ENCODE assay signal across 8 cellular contexts in genomic region chr1:204493882-204494280, GRCh38. TPM values are rescaled to one million over a fixed set of nuclear protein-coding genes. Genes with fewer than 3 reads are reported as not detected.
DNase-seq lines count a peak whose midpoint lies in the region; FAIRE-seq and TF ChIP-seq lines count a peak whose summit lies in the region.

No MANE protein-coding gene starts in this region.

- TF ChIP-seq POLR2A in H54 (IDR thresholded peaks at IDR 0.05; ENCODE audit: low read depth, low read length) (no peak), breast epithelium (IDR thresholded peaks at IDR 0.05) (no peak)

- H3K27ac ChIP-seq in breast epithelium = peak overlapping the region; percentile 86 to 93
- H3K27ac ChIP-seq in skin epidermis = peak overlapping the region; percentile 63 to 95 (median 87)

- H3K9me3 ChIP-seq in breast epithelium = no peaks in the 10 kb centered on the region

- H3K27ac Mint-ChIP-seq in immature natural killer cell = peak overlapping the region; percentile 81 to 95 (median 91)

- H3K9me3 Mint-ChIP-seq in immature natural killer cell = no peaks in the 10 kb centered on the region

- peaks cover 0 to 6% (median 5%) of the 10 kb centered on the region in 3 donors for H3K36me3 Mint-ChIP-seq in immature natural killer cell

- H3K27me3 ChIP-seq in breast epithelium = no peaks in the 10 kb centered on the region

- peak overlapping the region; percentile 89 to 98 (median 95) for H3K4me3 Mint-ChIP-seq in immature natural killer cell

- peaks cover 0 to 10% (median 6%) of the 10 kb centered on the region in 3 donors for H3K27me3 Mint-ChIP-seq in immature natural killer cell (ENCODE audit: low read depth in 3 of 3)

- peak; percentile 44 for DNase-seq in H54 (ENCODE audit: insufficient read length, low spot score)
- DNase-seq in M059J (ENCODE audit: low read depth) = peak; percentile 77
- peak; percentile 29 to 68 (median 48) for DNase-seq in T-helper 1 cell
- no peak for DNase-seq in breast epithelium (ENCODE audit: low spot score in 2 of 2)
- DNase-seq in immature natural killer cell = peak; percentile 54 to 63 (median 60)
- DNase-seq in CD1c-positive myeloid dendritic cell (ENCODE audit: extremely low spot score) = no peak

- peaks cover 48 to 51% of the 10 kb centered on the region in 2 donors for H3K4me1 Mint-ChIP-seq in immature natural killer cell

- intact Hi-C loops in breast epithelium (cut with DNase I; ENCODE audit: low total_unique reads) = loop anchor here (5.0 kb wide), 1 partner anchor 62 kb away; no protein-coding TSS in a partner anchor

- no peak for TF ChIP-seq CTCF in breast epithelium (IDR thresholded peaks at IDR 0.05)

- peaks cover 7 to 12% of the 10 kb centered on the region in 2 donors for H3K4me1 ChIP-seq in breast epithelium

- no peak for FAIRE-seq in H54 (lab: Jason Lieb, UNC)

- H3K36me3 ChIP-seq in breast epithelium = no peaks in the 10 kb centered on the region

- H3K4me3 ChIP-seq in GM08714 (ENCODE audit: low read length) = peak overlapping the region; percentile 77
- H3K4me3 ChIP-seq in breast epithelium = peak overlapping the region; percentile 69 to 93 (median 80)
- H3K4me3 ChIP-seq in skin epidermis = peak overlapping the region; percentile 55 to 86 (median 75)

RNA-seq across cellular contexts. Expression of gene PIK3C2B, which starts 0.7 kb away (rescaled TPM):
- total RNA-seq in M059J (2014; rRNA removed; shearing (Covaris generic)) = 3.0 and 4.0 TPM in 2 replicates
- 10 to 100 TPM; 17.6 to 31.5 (median 24.9) TPM for total RNA-seq in breast epithelium
- 1 to 10 TPM in 2 of 3 donors, not detected in 1; 1.4 to 2.3 TPM for polyA plus RNA-seq in immature natural killer cell

RNA-seq across cellular contexts. Expression of gene MDM4, which starts 22.3 kb away (rescaled TPM):
- 2.7 and 6.9 TPM in 2 replicates for total RNA-seq in M059J (2014; rRNA removed; shearing (Covaris generic))
- total RNA-seq in breast epithelium = 100 to 1,000 TPM in 2 of 3 donors, 10 to 100 TPM in 1; 63.5 to 128 (median 103) TPM
- 10 to 100 TPM in 1 of 3 donors, 1 to 10 TPM in 2; 4.6 to 22.6 (median 8.3) TPM for polyA plus RNA-seq in immature natural killer cell

Comparison
In these comparisons a context has a peak if more than half of its experiments do, and no peak if none do; other contexts are left out.
1. DNase-seq: peak in H54 (single experiment), M059J (single experiment), T-helper 1 cell (5 of 5) and immature natural killer cell (3 of 3); none in breast epithelium (0 of 2) and CD1c-positive myeloid dendritic cell (single experiment).
2. Peak in every context shown above with its lines, with median percentiles within 50 percentile points of each other: H3K4me3 ChIP-seq.